16 cellular contexts compared by ENCODE assay signal in genomic region chr12:53653595-53653994, GRCh38. TPM values are rescaled to one million over a fixed set of nuclear protein-coding genes. Genes with fewer than 3 reads are reported as not detected.
A peak's percentile ranks its signal among the peaks of the same experiment; 100 is the strongest.
DNase-seq lines count a peak whose midpoint lies in the region; ATAC-seq and TF ChIP-seq lines count a peak whose summit lies in the region.
"Had no signal": no experiment of that assay in that cellular context is flagged by ENCODE, and none has a peak within 500 bp of the region (broad histone marks: within the 10 kb centered on the region; RNA-seq: fewer than 3 reads in every experiment).

No MANE protein-coding gene starts in this region.

- peaks cover 28% of the 10 kb centered on the region for H3K4me1 ChIP-seq in psoas muscle
- peaks cover 7 to 13% (median 7%) of the 10 kb centered on the region in 3 donors for H3K4me1 ChIP-seq in skeletal muscle tissue (ENCODE audit: control insufficient read depth in 3 of 3, insufficient read depth in 3 of 3, low read length in 3 of 3)
- H3K4me1 ChIP-seq: BLaER1, HAP-1 had no signal

- H3K27ac ChIP-seq in psoas muscle (peak overlapping the region; percentile 63), skeletal muscle tissue (ENCODE audit: low read depth, low read length) (peak overlapping the region; percentile 23)
- H3K27ac ChIP-seq: 22Rv1, BLaER1, C4-2B had no signal

- 60 to 79% (median 62%) methylated on average over 2 of the region's 2 CpGs for WGBS in psoas muscle, 3 donors

- ATAC-seq in left ventricle myocardium superior: peak; percentile 26
- ATAC-seq in Right ventricle myocardium inferior: no peak
- ATAC-seq in psoas muscle: peak; percentile 79 to 89 (median 84)
- ATAC-seq: CD8-positive, alpha-beta T cell had no signal

- DNase-seq in left ventricle myocardium superior: no peak
- no peak for DNase-seq in Right ventricle myocardium inferior (ENCODE audit: missing footprints)
- no peak for DNase-seq in psoas muscle
- DNase-seq in SW480 (ENCODE audit: low spot score): no peak
- no peak for DNase-seq in NCI-H2029 treated with DMSO at 0.1 percent for 48 hours (lab: John Stamatoyannopoulos, UW)
- DNase-seq: Caco-2; CD4-positive, CD25-positive, alpha-beta regulatory T cell; CD8-positive, alpha-beta T cell; DMS153; DND-41; GOT3 had no signal

- H3K36me3 ChIP-seq in psoas muscle (ENCODE audit: insufficient read depth in 1 of 2, low read depth in 1 of 2): no peaks in the 10 kb centered on the region
- no peaks in the 10 kb centered on the region for H3K36me3 ChIP-seq in skeletal muscle tissue (ENCODE audit: control insufficient read depth in 3 of 3, insufficient read depth in 3 of 3, low read length in 3 of 3)
- H3K36me3 ChIP-seq: BLaER1 had no signal

- H3K9ac ChIP-seq in skeletal muscle tissue (ENCODE audit: low read depth in 1 of 3, low read length in 3 of 3): no peak overlapping the region
- H3K9ac ChIP-seq: BLaER1 had no signal

- H3K9me3 ChIP-seq in psoas muscle (no peaks in the 10 kb centered on the region), skeletal muscle tissue (ENCODE audit: control insufficient read depth in 3 of 3, low read length in 3 of 3) (no peaks in the 10 kb centered on the region)
- H3K9me3 ChIP-seq: BLaER1, Caco-2, HAP-1 had no signal

- intact Hi-C loops in left ventricle myocardium superior (cut with micrococcal nuclease) (no loop called here), Right ventricle myocardium inferior (cut with DNase I) (no loop called here), psoas muscle (cut with DNase I) (no loop called here)

- TF ChIP-seq CTCF in psoas muscle (IDR thresholded peaks at IDR 0.05): no peak

- no peak overlapping the region for H3K4me3 ChIP-seq in psoas muscle
- H3K4me3 ChIP-seq in skeletal muscle tissue (ENCODE audit: low read length in 3 of 3): no peak overlapping the region
- H3K4me3 ChIP-seq: BLaER1, HAP-1 had no signal

- H3K27me3 ChIP-seq in psoas muscle (ENCODE audit: insufficient read depth in 3 of 3, low read length in 2 of 3): no peaks in the 10 kb centered on the region
- no peaks in the 10 kb centered on the region for H3K27me3 ChIP-seq in skeletal muscle tissue (ENCODE audit: control insufficient read depth in 3 of 3, insufficient read depth in 3 of 3, low read length in 3 of 3)
- H3K27me3 ChIP-seq: BLaER1 had no signal

RNA-seq across cellular contexts. Expression of gene ATP5MC2, which starts 22.3 kb away (rescaled TPM):
- total RNA-seq in left ventricle myocardium superior: 623 TPM
- total RNA-seq in Right ventricle myocardium inferior: 600 TPM
- total RNA-seq in psoas muscle: 100 to 1,000 TPM; 349 to 495 (median 423) TPM
- polyA plus RNA-seq in psoas muscle: 100 to 1,000 TPM; 396 to 646 (median 496) TPM
- total RNA-seq in skeletal muscle tissue: 253 TPM

RNA-seq across cellular contexts. Expression of gene ATF7, which starts 27.4 kb away (rescaled TPM):
- total RNA-seq in left ventricle myocardium superior: 37.7 TPM
- total RNA-seq in Right ventricle myocardium inferior: 39.8 TPM
- 10 to 100 TPM; 25.4 to 32.3 (median 31.5) TPM for total RNA-seq in psoas muscle
- 10 to 100 TPM; 15.7 to 21.8 (median 18.0) TPM for polyA plus RNA-seq in psoas muscle
- 26.6 TPM for total RNA-seq in skeletal muscle tissue
